24 cellular contexts compared by ENCODE assay signal in the genomic region with DNA sequence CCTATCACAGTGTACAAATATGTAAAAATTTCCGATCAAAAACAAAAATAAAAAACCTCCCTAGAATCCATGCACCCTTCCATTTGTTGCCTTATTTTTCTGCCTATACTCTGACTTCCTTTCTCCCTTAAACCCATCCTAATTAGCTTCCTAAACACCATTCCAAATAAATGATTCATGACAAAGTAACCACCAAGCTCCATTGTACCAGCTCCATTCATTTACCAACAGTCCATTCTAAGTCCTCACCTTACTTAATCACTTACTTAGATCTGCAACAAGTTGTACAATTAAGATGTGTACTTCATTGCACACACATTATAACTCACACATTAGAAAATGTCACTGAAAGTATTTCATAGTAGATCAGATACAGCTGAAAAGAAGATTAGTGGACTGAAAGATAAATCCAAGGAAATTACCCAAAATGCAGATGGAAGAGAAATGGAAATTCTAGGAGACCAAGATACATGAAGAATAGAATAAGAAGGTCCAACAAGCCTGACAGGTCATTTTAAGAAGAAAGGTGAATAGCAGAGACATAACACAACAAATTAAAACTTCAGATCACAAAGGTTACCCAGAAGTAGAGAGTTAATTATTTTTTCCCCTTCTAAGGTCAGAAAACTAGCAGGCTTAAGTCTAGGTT.
"Had no signal": no experiment of that assay in that cellular context is flagged by ENCODE, and none has a peak within 500 bp of the region (broad histone marks: within the 10 kb centered on the region; RNA-seq: fewer than 3 reads in every experiment).

No MANE protein-coding gene starts in this region.

- ATAC-seq: activated CD8-positive, alpha-beta T cell treated with anti-CD3 and anti-CD28 coated beads for 36 hours; body of pancreas; left lung; stimulated activated naive CD8-positive, alpha-beta T cell treated with anti-CD3 and anti-CD28 coated beads, Interleukin-15, Interleukin-2, amounts not matched to agents 100 U/mL and 50 U/mL, for 24 hours had no signal

- H3K36me3 ChIP-seq: colonic mucosa, left lung had no signal

- H3K27me3 Mint-ChIP-seq: activated CD4-positive, alpha-beta T cell treated with anti-CD3 and anti-CD28 coated beads, Interleukin-2, amount 10 ng/mL, durations not matched to agents 24 days and 14 days; activated CD8-positive, alpha-beta T cell treated with anti-CD3 and anti-CD28 coated beads for 36 hours; activated naive CD8-positive, alpha-beta T cell treated with anti-CD3 and anti-CD28 coated beads, Interleukin-2, amount 10 ng/mL, durations not matched to agents 7 days and 5 days; central memory CD8-positive, alpha-beta T cell had no signal

- H3K4me3 Mint-ChIP-seq: activated CD4-positive, alpha-beta T cell treated with anti-CD3 and anti-CD28 coated beads, Interleukin-2, amount 10 ng/mL, durations not matched to agents 24 days and 14 days; activated CD8-positive, alpha-beta T cell treated with anti-CD3 and anti-CD28 coated beads for 36 hours; activated naive CD8-positive, alpha-beta T cell treated with anti-CD3 and anti-CD28 coated beads, Interleukin-2, amount 10 ng/mL, durations not matched to agents 7 days and 5 days; central memory CD8-positive, alpha-beta T cell; nephron had no signal

- H3K27me3 ChIP-seq: body of pancreas, colonic mucosa, left lung, tibial nerve had no signal

- H3K4me1 Mint-ChIP-seq: activated CD4-positive, alpha-beta T cell treated with anti-CD3 and anti-CD28 coated beads, Interleukin-2, amount 10 ng/mL, durations not matched to agents 24 days and 14 days; activated naive CD8-positive, alpha-beta T cell treated with anti-CD3 and anti-CD28 coated beads, Interleukin-2, amount 10 ng/mL, durations not matched to agents 7 days and 5 days; central memory CD8-positive, alpha-beta T cell; nephron had no signal

- H3K27ac ChIP-seq: body of pancreas, colonic mucosa, left lung, tibial nerve had no signal

- H3K27ac Mint-ChIP-seq: activated CD4-positive, alpha-beta T cell treated with anti-CD3 and anti-CD28 coated beads, Interleukin-2, amount 10 ng/mL, durations not matched to agents 24 days and 14 days; activated CD8-positive, alpha-beta T cell treated with anti-CD3 and anti-CD28 coated beads for 36 hours; activated naive CD8-positive, alpha-beta T cell treated with anti-CD3 and anti-CD28 coated beads, Interleukin-2, amount 10 ng/mL, durations not matched to agents 7 days and 5 days; activated T-helper 2 cell treated with anti-CD3 and anti-CD28 coated beads, Interferon-gamma antibody, Interleukin-2, Interleukin-4, amounts not matched to agents 10 μg/mL and 5 μg/mL and 100 μg/mL, durations not matched to agents 14 hours and 24 hours and 36 hours; nephron had no signal

- H3K4me3 ChIP-seq: body of pancreas, colonic mucosa, left lung, tibial nerve had no signal

- H3K9me3 Mint-ChIP-seq: activated CD8-positive, alpha-beta T cell treated with anti-CD3 and anti-CD28 coated beads for 36 hours; activated T-helper 2 cell treated with anti-CD3 and anti-CD28 coated beads, Interferon-gamma antibody, Interleukin-2, Interleukin-4, amounts not matched to agents 10 μg/mL and 5 μg/mL and 100 μg/mL, durations not matched to agents 14 hours and 24 hours and 36 hours; central memory CD8-positive, alpha-beta T cell had no signal

- H3K9me3 ChIP-seq: body of pancreas, colonic mucosa had no signal

- DNase-seq: activated CD4-positive, CD25-positive, alpha-beta regulatory T cell; activated CD8-positive, alpha-beta T cell treated with anti-CD3 and anti-CD28 coated beads for 36 hours; activated naive CD4-positive, alpha-beta T cell treated with Interleukin-2 at 50 U/mL for 16 hours; activated naive CD8-positive, alpha-beta T cell treated with anti-CD3 and anti-CD28 coated beads, Interleukin-2, amount 10 ng/mL, durations not matched to agents 7 days and 5 days; activated T-cell treated with anti-CD3 and anti-CD28 coated beads, Interleukin-2, amount 50 U/mL, for 1 hour; amygdala; body of pancreas; colonic mucosa; foreskin melanocyte; hypothalamus; kidney; left lung; midbrain; posterior cingulate gyrus; stimulated activated CD4-positive, alpha-beta T cell treated with anti-CD3 and anti-CD28 coated beads, Interleukin-2, amount 100 ng/mL, for 24 hours; stimulated activated naive CD8-positive, alpha-beta T cell treated with anti-CD3 and anti-CD28 coated beads, Interleukin-15, Interleukin-2, amounts not matched to agents 100 U/mL and 50 U/mL, for 24 hours; substantia nigra; T-helper 1 cell; T-helper 9 cell had no signal

- H3K4me1 ChIP-seq: body of pancreas, colonic mucosa, left lung had no signal
